Comparison of ENCODE assay signal across 1 cellular context in genomic region chr11:69401715-69402114, GRCh38.
TF ChIP-seq lines count a peak whose summit lies in the region.

No MANE protein-coding gene starts in this region.

TF ChIP-seq in K562, 482 proteins besides CTCF, POLR2A, EP300 and RAD21 (continued from another document):
- TF ChIP-seq GTF3C2 (IDR thresholded peaks at IDR 0.05; ENCODE audit: borderline replicate concordance, extremely low read depth, insufficient read length) (no peak), E2F4 (CRISPR knock-in tag; IDR thresholded peaks at IDR 0.05; ENCODE audit: low read depth) (no peak), C11orf30 (IDR thresholded peaks at IDR 0.05; ENCODE audit: low read depth) (no peak), SAFB2 (IDR thresholded peaks at IDR 0.05; ENCODE audit: borderline replicate concordance, low read depth, low read length, severe bottlenecking) (no peak), ETV1 (tag; conservative IDR thresholded peaks at IDR 0.05; ENCODE audit: low read depth) (peak; percentile 74), HNRNPLL (IDR thresholded peaks at IDR 0.05; ENCODE audit: low read depth, low read length, poor library complexity, severe bottlenecking) (no peak), ERF (CRISPR knock-in tag; IDR thresholded peaks at IDR 0.05) (no peak), ZNF239 (CRISPR knock-in tag; IDR thresholded peaks at IDR 0.05) (peak; percentile 33; the same call in 1 of the 2 replicates), CGGBP1 (CRISPR knock-in tag; IDR thresholded peaks at IDR 0.05) (no peak), CTBP1 (IDR thresholded peaks at IDR 0.05; ENCODE audit: borderline replicate concordance) (peak; percentile 95), ZNF639 (CRISPR knock-in tag; conservative IDR thresholded peaks at IDR 0.05 in 1 of 2, IDR thresholded peaks at IDR 0.05 in 1 of 2) (peak in 1 of 2 experiments; percentile 72; a peak in 2 of 4 replicates), ZFPM2 (CRISPR knock-in tag; IDR thresholded peaks at IDR 0.05) (no peak), ZBTB7A (IDR thresholded peaks at IDR 0.05; ENCODE audit: borderline replicate concordance, control insufficient read depth, low read depth, low read length) (no peak)
TF ChIP-seq in K562: peak in this region for 114.
